In the genomic region with DNA sequence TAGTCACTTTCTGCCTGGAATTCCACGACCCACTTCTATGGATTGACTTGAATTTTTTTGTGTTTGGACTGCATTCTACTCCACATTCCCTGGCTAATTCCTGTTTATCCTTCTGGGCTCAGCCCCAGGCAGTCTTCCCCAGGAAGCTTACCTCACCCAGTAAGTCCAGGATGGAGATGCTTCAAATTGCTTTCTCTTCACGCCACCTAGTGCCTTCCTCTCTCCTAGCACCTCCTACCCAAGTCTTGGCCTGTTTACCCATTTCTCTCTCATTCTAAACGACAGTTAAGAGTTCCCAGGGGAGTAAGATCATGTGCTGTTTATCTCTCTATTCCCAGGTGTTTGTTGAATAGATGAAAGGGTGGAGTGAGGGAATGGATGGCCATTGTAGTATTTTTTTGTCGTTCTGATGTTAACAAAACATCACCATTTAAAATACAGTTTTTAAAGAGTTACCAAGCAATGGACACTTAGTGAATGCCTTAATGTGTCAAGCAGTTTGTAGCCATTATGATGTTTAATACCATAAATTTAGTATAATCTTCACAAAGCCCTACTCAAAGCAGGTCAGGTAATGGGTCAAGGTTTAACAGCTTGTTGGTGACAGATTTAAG, we compare ENCODE assay signal across 8 cellular contexts.
A peak's percentile ranks its signal among the peaks of the same experiment; 100 is the strongest.
DNase-seq lines count a peak whose midpoint lies in the region; ATAC-seq, FAIRE-seq and TF ChIP-seq lines count a peak whose summit lies in the region.

No MANE protein-coding gene starts in this region.

- no peak for TF ChIP-seq POLR2A in HepG2 (IDR thresholded peaks at IDR 0.05; ENCODE audit: insufficient read depth in 1 of 2, low read depth in 2 of 2, low read length in 2 of 2)

- H2AFZ ChIP-seq in HepG2 (ENCODE audit: low read length), result no peak overlapping the region

- BruUV-seq in Panc1 (replicated peaks; lab: Mats Ljungman, UMichigan), result no TSS peak
- BruUV-seq in HepG2 (replicated peaks; lab: Mats Ljungman, UMichigan), result no TSS peak

- TF ChIP-seq CTCF in Panc1 (IDR thresholded peaks at IDR 0.05) (peak; percentile 86), HepG2 (CRISPR knock-in tag; IDR thresholded peaks at IDR 0.05) (peak; percentile 57)

- no peaks in the 10 kb centered on the region for H4K20me1 ChIP-seq in HepG2 (ENCODE audit: insufficient read depth, low read length)

- ATAC-seq in GM21529 (IDR thresholded peaks at IDR 0.05; ENCODE audit: unreplicated experiment) (peak; percentile 89), Panc1 (peak; percentile 95), HepG2 (peak; percentile 89), HG03108 (IDR thresholded peaks at IDR 0.05; ENCODE audit: unreplicated experiment) (no peak)

- no peaks in the 10 kb centered on the region for H3K36me3 ChIP-seq in Panc1 (ENCODE audit: control insufficient read depth, insufficient read depth, low read length)
- no peaks in the 10 kb centered on the region for H3K36me3 ChIP-seq in HepG2 (replicated peaks in 1 of 2; ENCODE audit: control insufficient read depth in 1 of 2, insufficient read depth in 2 of 2, low read length in 2 of 2)

- H3K4me2 ChIP-seq in HepG2 (ENCODE audit: low read depth, low read length), result no peak overlapping the region

- H3K79me2 ChIP-seq in HepG2 (ENCODE audit: insufficient read depth, low read length), result no peaks in the 10 kb centered on the region

- TF ChIP-seq EP300 in HepG2 (IDR thresholded peaks at IDR 0.05; ENCODE audit: low read depth in 2 of 2, low read length in 2 of 2) (no peak), HepG2 (CRISPR knock-in tag; IDR thresholded peaks at IDR 0.05; ENCODE audit: borderline replicate concordance) (no peak)

- TF ChIP-seq RAD21 in HepG2 (CRISPR knock-in tag; IDR thresholded peaks at IDR 0.05), result no peak

- DNase-seq in LHCN-M2 (ENCODE audit: low read depth) (peak; percentile 67), Panc1 (ENCODE audit: low read depth, low spot score) (peak; percentile 70), cerebellar cortex (ENCODE audit: low spot score) (peak; percentile 39), HepG2 (ENCODE audit: low spot score) (peak; percentile 23)
- no peak for DNase-seq in activated CD4-positive, CD25-positive, alpha-beta regulatory T cell treated with anti-CD3 and anti-CD28 coated beads, Interleukin-2, amount 50 U/mL, for 72 hours

- CTCF ChIA-PET in Panc1 (lab: Charles Lee) (interaction anchor here (1.2 to 3.4 kb wide), 3 partner anchors 12 to 103 kb away, joined by 3 to 19 read pairs (median 11); no protein-coding TSS in a partner anchor), HepG2 (lab: Yijun Ruan, JAX; ENCODE audit: low intra/inter-chr PET ratio, low total read pairs) (interaction anchor here (1.3 kb wide), 1 partner anchor 213 kb away, joined by 5 read pairs; no protein-coding TSS in a partner anchor)

- intact Hi-C loops in Panc1 (cut with micrococcal nuclease; ENCODE audit: unreplicated experiment) (loop anchor here (2.0 to 5.0 kb wide), 2 partner anchors 102 to 212 kb away; no protein-coding TSS in a partner anchor), HepG2 (cut with micrococcal nuclease; ENCODE audit: unreplicated experiment) (loop anchor here (1.0 kb wide), 1 partner anchor 212 kb away; no protein-coding TSS in a partner anchor)

- no peaks in the 10 kb centered on the region for H3K4me1 ChIP-seq in Panc1 (ENCODE audit: control insufficient read depth, insufficient read depth, low read length)
- no peaks in the 10 kb centered on the region for H3K4me1 ChIP-seq in HepG2 (ENCODE audit: insufficient read depth, low read length)

- H3K27ac ChIP-seq in Panc1 (ENCODE audit: low read length), result no peak overlapping the region
- H3K27ac ChIP-seq in HepG2 (ENCODE audit: extremely low read length, insufficient read depth, low read length), result no peak overlapping the region

- peak; percentile 48 for FAIRE-seq in G401.6 (lab: Jason Lieb, UNC)
- FAIRE-seq in HepG2 (lab: Jason Lieb, UNC), result peak; percentile 71

- no peaks in the 10 kb centered on the region; the same call in none of the 2 replicates for H3K27me3 ChIP-seq in Panc1 (ENCODE audit: control insufficient read depth, insufficient read depth, low read length)
- H3K27me3 ChIP-seq in HepG2 (ENCODE audit: control insufficient read depth in 1 of 2, insufficient read depth in 2 of 2, low read length in 2 of 2), result peaks cover 0 to 12% of the 10 kb centered on the region in 2 experiments; a peak in 2 of 5 replicates

- H3K9me3 ChIP-seq in Panc1 (ENCODE audit: control insufficient read depth, insufficient read depth, low read depth, low read length), result no peaks in the 10 kb centered on the region
- H3K9me3 ChIP-seq in HepG2 (ENCODE audit: low read length), result no peaks in the 10 kb centered on the region

- H3K9ac ChIP-seq in HepG2 (ENCODE audit: insufficient read depth, low read depth, low read length), result no peak overlapping the region

- H3K4me3 ChIP-seq in Panc1 (ENCODE audit: low read depth in 2 of 2, low read length in 2 of 2) (no peak overlapping the region), HepG2 (replicated peaks in 1 of 3; ENCODE audit: insufficient read depth in 1 of 3, low read depth in 2 of 3, low read length in 3 of 3) (no peak overlapping the region)

- under 1% methylated on average over 4 of the region's 4 CpGs for WGBS in HepG2 (ENCODE audit: low lambda C conversion rate)

- in situ Hi-C loops in Panc1 (cut with HindIII; ENCODE audit: low pct_unique_long_range_greater_than_20kb, low sequenced_read_pairs), result no loop called here
- in situ Hi-C loops in HepG2 (cut with HindIII; ENCODE audit: extremely low pct_ligation_motif_present, low pct_unique_long_range_greater_than_20kb), result loop anchor here (25.0 kb wide), 1 partner anchor 207 kb away; no protein-coding TSS in a partner anchor

- POLR2A ChIA-PET in Panc1 (lab: Charles Lee) (no interaction called here), HepG2 (lab: Yijun Ruan, JAX) (no interaction called here)

TF ChIP-seq in HepG2, 621 proteins besides CTCF, POLR2A, EP300 and RAD21 (continues in another document):
- TF ChIP-seq TBX2 (CRISPR knock-in tag; IDR thresholded peaks at IDR 0.05; ENCODE audit: borderline replicate concordance), result no peak
- TF ChIP-seq U2AF1 (optimal IDR thresholded peaks at IDR 0.05; ENCODE audit: low read depth, low read length), result no peak
- TF ChIP-seq MXD3 (CRISPR knock-in tag; IDR thresholded peaks at IDR 0.05), result no peak
- no peak for TF ChIP-seq FOXP1 (IDR thresholded peaks at IDR 0.05)
- TF ChIP-seq FOXP1 (CRISPR knock-in tag; IDR thresholded peaks at IDR 0.05), result no peak
- TF ChIP-seq ZNF512B (CRISPR knock-in tag; IDR thresholded peaks at IDR 0.05; ENCODE audit: borderline replicate concordance), result no peak
- no peak for TF ChIP-seq BCL6 (CRISPR knock-in tag; IDR thresholded peaks at IDR 0.05)
- peak; percentile 30; the same call in 1 of the 2 replicates for TF ChIP-seq SMC3 (IDR thresholded peaks at IDR 0.05; ENCODE audit: low read length)
- peak; percentile 67 for TF ChIP-seq STAG1 (CRISPR knock-in tag; IDR thresholded peaks at IDR 0.05)
- TF ChIP-seq TBL1XR1 (IDR thresholded peaks at IDR 0.05; ENCODE audit: borderline replicate concordance, low read length, partially characterized antibody), result no peak
- no peak for TF ChIP-seq ZNF687 (CRISPR knock-in tag; IDR thresholded peaks at IDR 0.05)
